ENCODE assay signal across 8 cellular contexts in genomic region chr1:93349231-93350135, GRCh38. TPM values are rescaled to one million over a fixed set of nuclear protein-coding genes. Genes with fewer than 3 reads are reported as not detected.
A peak's percentile ranks its signal among the peaks of the same experiment; 100 is the strongest.
DNase-seq lines count a peak whose midpoint lies in the region; ATAC-seq and TF ChIP-seq lines count a peak whose summit lies in the region.

No MANE protein-coding gene starts in this region.

- H3K27ac Mint-ChIP-seq in GM23338 (0 out of 2 replicates have a peak overlapping the region, but pooled peaks have one; percentile 14), immature natural killer cell (peak overlapping the region; percentile 54 to 96 (median 74))
- H3K27ac Mint-ChIP-seq in activated T-helper 2 cell treated with anti-CD3 and anti-CD28 coated beads, Interferon-gamma antibody, Interleukin-2, Interleukin-4, amounts not matched to agents 10 μg/mL and 5 μg/mL and 100 μg/mL, durations not matched to agents 14 hours and 24 hours and 36 hours, result peak overlapping the region; percentile 63

- peaks cover 6% of the 10 kb centered on the region for H3F3A ChIP-seq in GM23338 (replicated peaks; ENCODE audit: low read depth)

- no peak for DNase-seq in A673 (ENCODE audit: low spot score)
- DNase-seq in GM23338 (ENCODE audit: low spot score), result no peak
- no peak for DNase-seq in activated T-helper 2 cell treated with anti-CD3 and anti-CD28 coated beads, Interferon-gamma antibody, Interleukin-2, Interleukin-4, amounts not matched to agents 10 μg/mL and 5 μg/mL and 100 μg/mL, durations not matched to agents 14 hours and 24 hours and 36 hours (ENCODE audit: low spot score)
- no peak for DNase-seq in immature natural killer cell
- no peak for DNase-seq in SHP77 (lab: John Stamatoyannopoulos, UW)
- no peak for DNase-seq in activated gamma-delta T cell (lab: John Stamatoyannopoulos, UW)
- DNase-seq in superior temporal gyrus (ENCODE audit: extremely low spot score), result no peak

- no peaks in the 10 kb centered on the region for H3K9me3 ChIP-seq in A673 (ENCODE audit: low read depth, low read length, poor library complexity, severe bottlenecking)

- POLR2A ChIA-PET in A673 (lab: Charles Lee; ENCODE audit: low non-redundant PET), result no interaction called here

- intact Hi-C loops in A673 (cut with micrococcal nuclease; ENCODE audit: unreplicated experiment), result no loop called here
- intact Hi-C loops in activated T-helper 2 cell treated with anti-CD3 and anti-CD28 coated beads, Interferon-gamma antibody, Interleukin-2, Interleukin-4, amounts not matched to agents 10 μg/mL and 5 μg/mL and 100 μg/mL, durations not matched to agents 14 hours and 24 hours and 36 hours (cut with micrococcal nuclease), result loop anchor here (5.0 to 10.0 kb wide), 4 partner anchors 358 to 525 kb away; partner anchors contain the start of genes DIPK1A, DNTTIP2 and RPL5

- TF ChIP-seq CTCF in A673 (conservative IDR thresholded peaks at IDR 0.05; ENCODE audit: low read depth, low read length) (no peak), GM23338 (conservative IDR thresholded peaks at IDR 0.05; ENCODE audit: low read depth in 2 of 2) (no peak)

- H3K4me1 ChIP-seq in A673 (ENCODE audit: insufficient read depth, low read length, poor library complexity, severe bottlenecking) (peaks cover 56% of the 10 kb centered on the region), GM23338 (ENCODE audit: insufficient read depth) (peaks cover 19% of the 10 kb centered on the region)

- H3K36me3 ChIP-seq in A673 (ENCODE audit: insufficient read depth, low read length, poor library complexity, severe bottlenecking) (peaks cover 11% of the 10 kb centered on the region), GM23338 (ENCODE audit: insufficient read depth) (peaks cover 13% of the 10 kb centered on the region; the same call in 1 of the 2 replicates)

- H3K4me2 ChIP-seq in GM23338, result peak overlapping the region; percentile 83

- H4K20me1 ChIP-seq in GM23338 (replicated peaks; ENCODE audit: insufficient read depth), result peaks cover 21% of the 10 kb centered on the region

- no TSS peak for BruUV-seq in A673 (replicated peaks; lab: Mats Ljungman, UMichigan)

- ATAC-seq in GM23338 (no peak), HG02840 (IDR thresholded peaks at IDR 0.05; ENCODE audit: low FRiP score, unreplicated experiment) (no peak)

- CTCF ChIA-PET in A673 (lab: Charles Lee), result no interaction called here

- H3K4me1 Mint-ChIP-seq in GM23338 (peaks cover 15% of the 10 kb centered on the region; the same call in 2 of the 3 replicates), immature natural killer cell (peaks cover 70 to 88% of the 10 kb centered on the region in 2 donors)
- peaks cover 35% of the 10 kb centered on the region for H3K4me1 Mint-ChIP-seq in activated T-helper 2 cell treated with anti-CD3 and anti-CD28 coated beads, Interferon-gamma antibody, Interleukin-2, Interleukin-4, amounts not matched to agents 10 μg/mL and 5 μg/mL and 100 μg/mL, durations not matched to agents 14 hours and 24 hours and 36 hours (ENCODE audit: low read depth)

- H3K36me3 Mint-ChIP-seq in GM23338 (ENCODE audit: low read depth) (peaks cover 9% of the 10 kb centered on the region), immature natural killer cell (peaks cover 0 to 7% (median 4%) of the 10 kb centered on the region in 3 donors)
- H3K36me3 Mint-ChIP-seq in activated T-helper 2 cell treated with anti-CD3 and anti-CD28 coated beads, Interferon-gamma antibody, Interleukin-2, Interleukin-4, amounts not matched to agents 10 μg/mL and 5 μg/mL and 100 μg/mL, durations not matched to agents 14 hours and 24 hours and 36 hours (ENCODE audit: low read depth), result peaks cover 56% of the 10 kb centered on the region

- H2AFZ ChIP-seq in GM23338, result no peak overlapping the region

- H3K9me3 Mint-ChIP-seq in GM23338 (no peaks in the 10 kb centered on the region), immature natural killer cell (no peaks in the 10 kb centered on the region)
- no peaks in the 10 kb centered on the region for H3K9me3 Mint-ChIP-seq in activated T-helper 2 cell treated with anti-CD3 and anti-CD28 coated beads, Interferon-gamma antibody, Interleukin-2, Interleukin-4, amounts not matched to agents 10 μg/mL and 5 μg/mL and 100 μg/mL, durations not matched to agents 14 hours and 24 hours and 36 hours

- H3K27me3 ChIP-seq in A673 (replicated peaks; ENCODE audit: insufficient read depth, low read depth, low read length, poor library complexity), result no peaks in the 10 kb centered on the region
- H3K27me3 ChIP-seq in GM23338 (ENCODE audit: insufficient read depth), result no peaks in the 10 kb centered on the region

- no peaks in the 10 kb centered on the region for H3K9me2 ChIP-seq in GM23338 (ENCODE audit: insufficient read depth)

- H3K27ac ChIP-seq in A673 (ENCODE audit: low read depth, low read length, poor library complexity, severe bottlenecking) (peak overlapping the region; percentile 1), GM23338 (ENCODE audit: low read depth) (no peak overlapping the region)

- peaks cover 85% of the 10 kb centered on the region for H3K79me2 ChIP-seq in GM23338 (replicated peaks; ENCODE audit: insufficient read depth)

- H3K27me3 Mint-ChIP-seq in GM23338 (ENCODE audit: insufficient read depth, low read depth, poor library complexity) (peaks cover 9% of the 10 kb centered on the region), immature natural killer cell (ENCODE audit: low read depth in 3 of 3) (peaks cover 9 to 21% (median 14%) of the 10 kb centered on the region in 3 donors)
- no peaks in the 10 kb centered on the region for H3K27me3 Mint-ChIP-seq in activated T-helper 2 cell treated with anti-CD3 and anti-CD28 coated beads, Interferon-gamma antibody, Interleukin-2, Interleukin-4, amounts not matched to agents 10 μg/mL and 5 μg/mL and 100 μg/mL, durations not matched to agents 14 hours and 24 hours and 36 hours (ENCODE audit: low read depth)

- H3K4me3 ChIP-seq in A673 (ENCODE audit: low read depth, low read length, poor library complexity, severe bottlenecking) (peak overlapping the region; percentile 84), GM23338 (peak overlapping the region; percentile 87)

- H3K4me3 Mint-ChIP-seq in GM23338, result peak overlapping the region; percentile 90
- peak overlapping the region; percentile 88 for H3K4me3 Mint-ChIP-seq in activated T-helper 2 cell treated with anti-CD3 and anti-CD28 coated beads, Interferon-gamma antibody, Interleukin-2, Interleukin-4, amounts not matched to agents 10 μg/mL and 5 μg/mL and 100 μg/mL, durations not matched to agents 14 hours and 24 hours and 36 hours (ENCODE audit: low read depth)
- H3K4me3 Mint-ChIP-seq in immature natural killer cell, result peak overlapping the region; percentile 92 to 100 (median 99)

RNA-seq across cellular contexts. Expression of gene DR1, which starts 3.8 kb away (rescaled TPM):
- total RNA-seq in A673 (2021), result 71.3 and 77.2 TPM in 2 replicates
- total RNA-seq in GM23338 (2014; rRNA removed; shearing (Covaris generic)), result 59.6 and 61.2 TPM in 2 replicates
- polyA plus RNA-seq in GM23338 (2016; fragmentation: Nextera tagmentation; extraction: Ambion mirVana) (20.5 and 20.9 TPM in 2 replicates), immature natural killer cell (10 to 100 TPM; 48.0 to 87.9 (median 80.5) TPM)
- 103 and 104 TPM in 2 replicates for total RNA-seq in activated T-helper 2 cell treated with anti-CD3 and anti-CD28 coated beads, Interferon-gamma antibody, Interleukin-2, Interleukin-4, amounts not matched to agents 10 μg/mL and 5 μg/mL and 100 μg/mL, durations not matched to agents 14 hours and 24 hours and 36 hours

Comparison
In these comparisons a context has a peak if more than half of its experiments do, and no peak if none do; other contexts are left out.
1. H3K27ac Mint-ChIP-seq: peak in every context shown above with its lines; median percentile 74 in immature natural killer cell; 63 in activated T-helper 2 cell treated with anti-CD3 and anti-CD28 coated beads, Interferon-gamma antibody, Interleukin-2, Interleukin-4, amounts not matched to agents 10 μg/mL and 5 μg/mL and 100 μg/mL, durations not matched to agents 14 hours and 24 hours and 36 hours; 14 in GM23338.